ENCODE assay signal across 6 cellular contexts in the genomic region with DNA sequence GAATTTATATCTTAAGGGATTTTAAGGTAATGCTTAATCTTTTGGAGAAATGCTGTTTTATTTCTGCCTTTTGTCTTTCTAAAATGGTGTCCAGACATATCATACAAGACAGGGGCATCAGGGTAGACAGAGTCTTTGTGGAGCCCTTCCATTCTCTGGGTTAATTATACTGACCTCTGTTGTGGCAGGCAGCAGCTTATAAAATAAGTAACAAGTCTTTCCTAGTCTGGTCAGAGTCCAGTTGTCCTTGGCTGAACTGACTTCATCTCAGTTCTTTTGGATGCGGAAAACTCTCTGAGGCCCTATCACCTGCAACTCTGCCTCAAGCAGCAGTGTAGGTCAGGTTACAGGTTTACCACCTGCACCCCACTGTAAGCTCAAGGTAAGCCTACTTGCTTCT. TPM values are rescaled to one million over a fixed set of nuclear protein-coding genes. Genes with fewer than 3 reads are reported as not detected.
"Had no signal": no experiment of that assay in that cellular context is flagged by ENCODE, and none has a peak within 500 bp of the region (broad histone marks: within the 10 kb centered on the region; RNA-seq: fewer than 3 reads in every experiment).

No MANE protein-coding gene starts in this region.

- DNase-seq: H9, HCEC 1CT, IMR-90 had no signal

- ATAC-seq: GM23338 had no signal

- H2AFZ ChIP-seq: GM23338 had no signal

- H3K4me2 ChIP-seq: GM23338 had no signal

- H3K4me3 ChIP-seq: GM23338 had no signal

RNA-seq across cellular contexts. Expression of a gene that starts 20.3 kb away (rescaled TPM):
- total RNA-seq: GM23338, H1, H9, HT-29, IMR-90 had no signal
